28 cellular contexts compared by ENCODE assay signal in the genomic region with DNA sequence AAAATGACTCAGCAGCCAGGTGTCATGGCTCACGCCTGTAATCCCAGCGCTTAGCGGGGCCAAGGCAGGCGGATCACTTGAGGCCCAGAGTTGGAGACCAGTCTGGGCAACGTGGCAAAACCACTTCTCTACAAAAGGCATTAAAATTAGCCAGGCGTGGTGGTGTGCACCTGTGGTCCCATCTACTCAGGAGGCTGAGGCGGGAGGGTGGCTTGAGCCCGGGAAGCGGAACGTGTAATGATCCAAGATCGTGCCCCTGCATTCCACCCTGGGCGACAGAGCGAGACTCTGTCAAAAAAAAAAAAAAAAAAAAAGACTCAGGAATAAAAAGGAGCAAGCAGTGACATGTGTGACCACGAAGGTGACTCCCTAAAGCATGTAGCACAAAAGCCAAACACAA. TPM values are rescaled to one million over a fixed set of nuclear protein-coding genes. Genes with fewer than 3 reads are reported as not detected.
"Had no signal": no experiment of that assay in that cellular context is flagged by ENCODE, and none has a peak within 500 bp of the region (broad histone marks: within the 10 kb centered on the region; RNA-seq: fewer than 3 reads in every experiment).

No MANE protein-coding gene starts in this region.

- H3K9me3 ChIP-seq: colonic mucosa, esophagus squamous epithelium, gastrocnemius medialis, left lung, lower lobe of right lung had no signal

- H3K9me3 Mint-ChIP-seq: dendritic cell treated with granulocyte-macrophage colony-stimulating factor and Interleukin-4, amounts not matched to agents 40 ng/mL and 50 ng/mL, for 4 days; effector memory CD8-positive, alpha-beta T cell; endodermal cell; immature natural killer cell had no signal

- H3K36me3 ChIP-seq: colonic mucosa, esophagus squamous epithelium, gastrocnemius medialis, heart right ventricle, left lung, lower lobe of right lung had no signal

- H3K4me1 ChIP-seq: colonic mucosa, esophagus squamous epithelium, gastrocnemius medialis, heart right ventricle, left lung, lower lobe of right lung had no signal

- H3K4me3 ChIP-seq: colonic mucosa, esophagus squamous epithelium, gastrocnemius medialis, heart right ventricle, left lung, lower lobe of right lung had no signal

- H3K4me3 Mint-ChIP-seq: dendritic cell treated with granulocyte-macrophage colony-stimulating factor and Interleukin-4, amounts not matched to agents 40 ng/mL and 50 ng/mL, for 4 days; effector memory CD8-positive, alpha-beta T cell; endodermal cell; immature natural killer cell had no signal

- H3K4me1 Mint-ChIP-seq: endodermal cell, immature natural killer cell had no signal

- H3K27me3 ChIP-seq: colonic mucosa, gastrocnemius medialis had no signal

- ATAC-seq: effector memory CD8-positive, alpha-beta T cell; esophagus mucosa; gastrocnemius medialis; heart right ventricle; left colon; left lung; left ventricle myocardium superior; lower lobe of right lung had no signal

- H3K27me3 Mint-ChIP-seq: dendritic cell treated with granulocyte-macrophage colony-stimulating factor and Interleukin-4, amounts not matched to agents 40 ng/mL and 50 ng/mL, for 4 days had no signal

- H3K36me3 Mint-ChIP-seq: immature natural killer cell had no signal

- H3K27ac Mint-ChIP-seq: dendritic cell treated with granulocyte-macrophage colony-stimulating factor and Interleukin-4, amounts not matched to agents 40 ng/mL and 50 ng/mL, for 4 days; effector memory CD8-positive, alpha-beta T cell; endodermal cell; immature natural killer cell had no signal

- H3K27ac ChIP-seq: colonic mucosa, epithelial cell of prostate, esophagus squamous epithelium, gastrocnemius medialis, heart right ventricle, left lung, lower lobe of right lung had no signal

- DNase-seq: colonic mucosa; cortex of kidney; effector CD8-positive, alpha-beta T cell; effector memory CD8-positive, alpha-beta T cell; endodermal cell; erythroblast; esophagus squamous epithelium; foreskin fibroblast; foreskin melanocyte; gastrocnemius medialis; glutamatergic neuron; head of caudate nucleus; heart right ventricle; hypothalamus; immature natural killer cell; islet precursor cell; left colon; left lung; left ventricle myocardium superior; lower lobe of right lung; mesenchymal stem cell; midbrain had no signal

RNA-seq across cellular contexts. Expression of gene SALL3, which starts 50.1 kb away (rescaled TPM):
- total RNA-seq: chondrocyte, dermis microvascular lymphatic vessel endothelial cell, esophagus mucosa, esophagus squamous epithelium, gastrocnemius medialis, left colon, left lung, left ventricle myocardium superior, lower lobe of right lung, lung microvascular endothelial cell had no signal
